19 cellular contexts compared by ENCODE assay signal in genomic region chr15:40870716-40871115, GRCh38. TPM values are rescaled to one million over a fixed set of nuclear protein-coding genes. Genes with fewer than 3 reads are reported as not detected.
"Had no signal": no experiment of that assay in that cellular context is flagged by ENCODE, and none has a peak within 500 bp of the region (broad histone marks: within the 10 kb centered on the region; RNA-seq: fewer than 3 reads in every experiment).

No MANE protein-coding gene starts in this region.

- H3K9me3 ChIP-seq: esophagus muscularis mucosa, ovary, thoracic aorta had no signal

- H3K27ac Mint-ChIP-seq: activated CD8-positive, alpha-beta memory T cell treated with anti-CD3 and anti-CD28 coated beads, Interleukin-2, amount 10 ng/mL, durations not matched to agents 7 days and 5 days; activated naive CD8-positive, alpha-beta T cell treated with anti-CD3 and anti-CD28 coated beads for 36 hours; memory B cell; natural killer cell treated with Interleukin-12 subunit alpha and Interleukin-12 subunit beta and Interleukin-15 and Interleukin-18, amount 100 ng/mL, for 72 hours; stimulated activated naive CD8-positive, alpha-beta T cell treated with anti-CD3 and anti-CD28 coated beads, Interleukin-15, amount 100 ng/mL, for 72 hours; T-helper 2 cell treated with Interferon-gamma antibody and Interleukin-4, amounts not matched to agents 5 μg/mL and 100 μg/mL, for 36 hours had no signal

- H3K27ac ChIP-seq: esophagus muscularis mucosa, ovary, thoracic aorta had no signal

- H3K27me3 ChIP-seq: ovary had no signal

- ATAC-seq: activated CD4-positive, CD25-positive, alpha-beta regulatory T cell treated with anti-CD3 and anti-CD28 coated beads, Interleukin-2, amount 50 U/mL, for 24 hours; activated CD8-positive, alpha-beta memory T cell treated with anti-CD3 and anti-CD28 coated beads, Interleukin-2, amount 10 ng/mL, durations not matched to agents 7 days and 5 days; activated T-cell treated with anti-CD3 and anti-CD28 coated beads, Interleukin-2, amount 50 U/mL, for 4 hours; left lobe of liver; natural killer cell treated with Interleukin-12 subunit alpha and Interleukin-12 subunit beta and Interleukin-15 and Interleukin-18, amount 100 ng/mL, for 72 hours; stimulated activated naive CD8-positive, alpha-beta T cell treated with anti-CD3 and anti-CD28 coated beads, Interleukin-15, amount 100 ng/mL, for 72 hours had no signal

- H3K36me3 Mint-ChIP-seq: activated CD8-positive, alpha-beta memory T cell treated with anti-CD3 and anti-CD28 coated beads, Interleukin-2, amount 10 ng/mL, durations not matched to agents 7 days and 5 days; activated naive CD8-positive, alpha-beta T cell treated with anti-CD3 and anti-CD28 coated beads for 36 hours; memory B cell; natural killer cell treated with Interleukin-12 subunit alpha and Interleukin-12 subunit beta and Interleukin-15 and Interleukin-18, amount 100 ng/mL, for 72 hours had no signal

- H3K4me3 ChIP-seq: esophagus muscularis mucosa, ovary, thoracic aorta had no signal

- H3K4me3 Mint-ChIP-seq: activated CD8-positive, alpha-beta memory T cell treated with anti-CD3 and anti-CD28 coated beads, Interleukin-2, amount 10 ng/mL, durations not matched to agents 7 days and 5 days; activated naive CD8-positive, alpha-beta T cell treated with anti-CD3 and anti-CD28 coated beads for 36 hours; activated T-cell treated with anti-CD3 and anti-CD28 coated beads, Interleukin-2, amount 50 U/mL, for 4 hours; memory B cell; natural killer cell treated with Interleukin-12 subunit alpha and Interleukin-12 subunit beta and Interleukin-15 and Interleukin-18, amount 100 ng/mL, for 72 hours; stimulated activated naive CD8-positive, alpha-beta T cell treated with anti-CD3 and anti-CD28 coated beads, Interleukin-15, amount 100 ng/mL, for 72 hours; T-helper 2 cell treated with Interferon-gamma antibody and Interleukin-4, amounts not matched to agents 5 μg/mL and 100 μg/mL, for 36 hours had no signal

- H3K9me3 Mint-ChIP-seq: activated naive CD8-positive, alpha-beta T cell treated with anti-CD3 and anti-CD28 coated beads for 36 hours; activated T-cell treated with anti-CD3 and anti-CD28 coated beads, Interleukin-2, amount 50 U/mL, for 4 hours; memory B cell; natural killer cell treated with Interleukin-12 subunit alpha and Interleukin-12 subunit beta and Interleukin-15 and Interleukin-18, amount 100 ng/mL, for 72 hours; stimulated activated naive CD8-positive, alpha-beta T cell treated with anti-CD3 and anti-CD28 coated beads, Interleukin-15, amount 100 ng/mL, for 72 hours; T-helper 2 cell treated with Interferon-gamma antibody and Interleukin-4, amounts not matched to agents 5 μg/mL and 100 μg/mL, for 36 hours had no signal

- H3K36me3 ChIP-seq: esophagus muscularis mucosa, ovary, thoracic aorta had no signal

- DNase-seq: activated CD4-positive, alpha-beta T cell treated with anti-CD3 and anti-CD28 coated beads, Interleukin-2, amount 50 U/mL, for 48 hours; activated CD8-positive, alpha-beta memory T cell treated with anti-CD3 and anti-CD28 coated beads, Interleukin-2, amount 10 ng/mL, durations not matched to agents 7 days and 5 days; activated gamma-delta T cell treated with Interleukin-2 at 50 U/mL for 16 hours; activated naive CD8-positive, alpha-beta T cell treated with anti-CD3 and anti-CD28 coated beads for 36 hours; activated T-cell treated with anti-CD3 and anti-CD28 coated beads, Interleukin-2, amount 50 U/mL, for 4 hours; dermis blood vessel endothelial cell; foreskin melanocyte; head of caudate nucleus; ovary; stimulated activated CD4-positive, alpha-beta T cell treated with anti-CD3 and anti-CD28 coated beads, Interleukin-4, amount 100 ng/mL, for 24 hours; stimulated activated naive CD8-positive, alpha-beta T cell treated with anti-CD3 and anti-CD28 coated beads, Interleukin-15, amount 100 ng/mL, for 72 hours had no signal

RNA-seq across cellular contexts. Expression of gene RHOV, which starts 3.3 kb away (rescaled TPM):
- total RNA-seq: activated CD8-positive, alpha-beta memory T cell treated with anti-CD3 and anti-CD28 coated beads, Interleukin-2, amount 10 ng/mL, durations not matched to agents 7 days and 5 days; esophagus muscularis mucosa; left lobe of liver; natural killer cell treated with Interleukin-12 subunit alpha and Interleukin-12 subunit beta and Interleukin-15 and Interleukin-18, amount 100 ng/mL, for 72 hours; thoracic aorta had no signal

RNA-seq across cellular contexts. Expression of gene PPP1R14D, which starts 42.2 kb away (rescaled TPM):
- total RNA-seq: activated CD8-positive, alpha-beta memory T cell treated with anti-CD3 and anti-CD28 coated beads, Interleukin-2, amount 10 ng/mL, durations not matched to agents 7 days and 5 days; activated naive CD8-positive, alpha-beta T cell treated with anti-CD3 and anti-CD28 coated beads for 36 hours; activated T-cell treated with anti-CD3 and anti-CD28 coated beads, Interleukin-2, amount 50 U/mL, for 4 hours; cerebellum; dermis blood vessel endothelial cell; esophagus muscularis mucosa; left lobe of liver; natural killer cell treated with Interleukin-12 subunit alpha and Interleukin-12 subunit beta and Interleukin-15 and Interleukin-18, amount 100 ng/mL, for 72 hours; thoracic aorta had no signal

RNA-seq across cellular contexts. Expression of gene DLL4, which starts 58.4 kb away (rescaled TPM):
- total RNA-seq: activated naive CD8-positive, alpha-beta T cell treated with anti-CD3 and anti-CD28 coated beads for 36 hours had no signal
